In genomic region chr12:62955678-62956077, GRCh38 we compare ENCODE assay signal across 25 cellular contexts. TPM values are rescaled to one million over a fixed set of nuclear protein-coding genes. Genes with fewer than 3 reads are reported as not detected.
DNase-seq lines count a peak whose midpoint lies in the region; ATAC-seq, FAIRE-seq and TF ChIP-seq lines count a peak whose summit lies in the region.
"Had no signal": no experiment of that assay in that cellular context is flagged by ENCODE, and none has a peak within 500 bp of the region (broad histone marks: within the 10 kb centered on the region; RNA-seq: fewer than 3 reads in every experiment).

No MANE protein-coding gene starts in this region.

- ATAC-seq in HepG2 (peak; percentile 86), right lobe of liver (no peak)
- ATAC-seq: HCT116 had no signal

- H4K20me1 ChIP-seq in HepG2 (ENCODE audit: insufficient read depth, low read length) = no peaks in the 10 kb centered on the region

- peak overlapping the region; percentile 74 for H2AK5ac ChIP-seq in trophoblast cell (ENCODE audit: low read length)

- H2BK12ac ChIP-seq in trophoblast cell (ENCODE audit: low read length) = no peak overlapping the region

- no peaks in the 10 kb centered on the region for H3K79me2 ChIP-seq in HepG2 (ENCODE audit: insufficient read depth, low read length)
- no peaks in the 10 kb centered on the region for H3K79me2 ChIP-seq in trophoblast cell (ENCODE audit: control insufficient read depth, insufficient read depth, low read length, poor library complexity)

- peak overlapping the region; percentile 40 for H3K27ac ChIP-seq in HepG2 (ENCODE audit: extremely low read length, insufficient read depth, low read length)
- no peak overlapping the region for H3K27ac ChIP-seq in right lobe of liver
- H3K27ac ChIP-seq in trophoblast cell (ENCODE audit: low read depth, low read length) = no peak overlapping the region

- no peak overlapping the region for H4K91ac ChIP-seq in trophoblast cell (ENCODE audit: low read depth, low read length)

- TF ChIP-seq POLR2A in HepG2 (IDR thresholded peaks at IDR 0.05; ENCODE audit: insufficient read depth in 1 of 2, low read depth in 2 of 2, low read length in 2 of 2) = no peak
- TF ChIP-seq POLR2A in right lobe of liver (IDR thresholded peaks at IDR 0.05) = no peak

- peak; percentile 12 for DNase-seq in HepG2 (ENCODE audit: low spot score)
- no peak for DNase-seq in right lobe of liver
- DNase-seq in endothelial cell (ENCODE audit: low spot score) = no peak
- DNase-seq in trophoblast cell = no peak
- no peak for DNase-seq in NCI-H446 (lab: John Stamatoyannopoulos, UW)
- DNase-seq in OCI-M2 (lab: John Stamatoyannopoulos, UW; ENCODE audit: unreplicated experiment) = no peak
- no peak for DNase-seq in NK-92 (lab: John Stamatoyannopoulos, UW; ENCODE audit: unreplicated experiment)
- DNase-seq: CD4-positive, CD25-positive, alpha-beta regulatory T cell; DMS153; DND-41; Kasumi-1; MV-4-11; NCI-H1105; NCI-H1436 treated with DMSO at 0.1 percent for 48 hours; NCI-H187 treated with DMSO at 0.1 percent for 48 hours; NCI-H2171 treated with DMSO at 0.1 percent for 48 hours; NCI-H345; NCI-H526; NCI-H82; OCI-M1; SK-N-SH; SW 1271 had no signal

- H2BK5ac ChIP-seq in trophoblast cell (ENCODE audit: low read depth, low read length, poor library complexity) = no peak overlapping the region

- H3K18ac ChIP-seq in trophoblast cell (ENCODE audit: low read length) = no peak overlapping the region

- no peak overlapping the region for H4K8ac ChIP-seq in trophoblast cell (ENCODE audit: low read depth, low read length)

- POLR2A ChIA-PET in HepG2 (lab: Yijun Ruan, JAX) = interaction anchor here (1.3 kb wide), 1 partner anchor 22 kb away, joined by 3 read pairs; no protein-coding TSS in a partner anchor

- H3K4me3 Mint-ChIP-seq in endothelial cell (ENCODE audit: unreplicated experiment) = peak overlapping the region; percentile 15
- H3K4me3 Mint-ChIP-seq: CD4-positive, CD25-positive, alpha-beta regulatory T cell; IgD-negative memory B cell had no signal

- H3K9ac ChIP-seq in HepG2 (ENCODE audit: insufficient read depth, low read depth, low read length) (no peak overlapping the region), trophoblast cell (ENCODE audit: low read length) (no peak overlapping the region)
- H3K9ac ChIP-seq: SK-N-SH had no signal

- no peaks in the 10 kb centered on the region for H3K27me3 Mint-ChIP-seq in endothelial cell (ENCODE audit: unreplicated experiment)

- peaks cover 13% of the 10 kb centered on the region for H3K4me1 Mint-ChIP-seq in endothelial cell (ENCODE audit: unreplicated experiment)
- H3K4me1 Mint-ChIP-seq: CD4-positive, CD25-positive, alpha-beta regulatory T cell; IgD-negative memory B cell had no signal

- no peak overlapping the region for H3K4me3 ChIP-seq in HepG2 (replicated peaks in 1 of 3; ENCODE audit: insufficient read depth in 1 of 3, low read depth in 2 of 3, low read length in 3 of 3)
- no peak overlapping the region for H3K4me3 ChIP-seq in right lobe of liver
- no peak overlapping the region for H3K4me3 ChIP-seq in trophoblast cell (ENCODE audit: low read depth, low read length)

- no peak overlapping the region for H3K14ac ChIP-seq in trophoblast cell (ENCODE audit: low read length)

- TF ChIP-seq RAD21 in HepG2 (CRISPR knock-in tag; IDR thresholded peaks at IDR 0.05) = no peak

- H2BK120ac ChIP-seq in trophoblast cell (ENCODE audit: insufficient read depth, low read length, poor library complexity) = no peak overlapping the region

- H3K4me2 ChIP-seq in HepG2 (ENCODE audit: low read depth, low read length) (peak overlapping the region; percentile 40), trophoblast cell (ENCODE audit: low read length) (no peak overlapping the region)
- H3K4me2 ChIP-seq: SK-N-SH had no signal

- peak; percentile 50 for FAIRE-seq in HepG2 (lab: Jason Lieb, UNC)
- FAIRE-seq: RCC 7860 had no signal

- no peak overlapping the region for H3K4ac ChIP-seq in trophoblast cell (ENCODE audit: low read depth, low read length)

- CTCF ChIA-PET in HepG2 (lab: Yijun Ruan, JAX; ENCODE audit: low intra/inter-chr PET ratio, low total read pairs) = no interaction called here

- in situ Hi-C loops in HepG2 (cut with HindIII; ENCODE audit: extremely low pct_ligation_motif_present, low pct_unique_long_range_greater_than_20kb) = no loop called here

- no peaks in the 10 kb centered on the region for H3K27me3 ChIP-seq in HepG2 (ENCODE audit: control insufficient read depth in 1 of 2, insufficient read depth in 2 of 2, low read length in 2 of 2)
- H3K27me3 ChIP-seq in right lobe of liver = no peaks in the 10 kb centered on the region
- no peaks in the 10 kb centered on the region for H3K27me3 ChIP-seq in trophoblast cell (ENCODE audit: insufficient read depth, low read length)

- H2AFZ ChIP-seq in HepG2 (ENCODE audit: low read length) (peak overlapping the region; percentile 49), trophoblast cell (ENCODE audit: insufficient read depth, low read length, poor library complexity) (no peak overlapping the region)

- H3K36me3 Mint-ChIP-seq in endothelial cell (ENCODE audit: low read depth, unreplicated experiment) = no peaks in the 10 kb centered on the region
- H3K36me3 Mint-ChIP-seq: CD4-positive, CD25-positive, alpha-beta regulatory T cell; IgD-negative memory B cell had no signal

- intact Hi-C loops in HepG2 (cut with micrococcal nuclease; ENCODE audit: unreplicated experiment) (no loop called here), right lobe of liver (cut with DNase I) (no loop called here)

- H3K79me1 ChIP-seq in trophoblast cell (ENCODE audit: low read length) = no peaks in the 10 kb centered on the region

- peak overlapping the region; percentile 74 for H3K23ac ChIP-seq in trophoblast cell (ENCODE audit: low read length)

- H3K4me1 ChIP-seq in HepG2 (ENCODE audit: insufficient read depth, low read length) (peaks cover 47% of the 10 kb centered on the region), right lobe of liver (peaks cover 0 to 16% (median 4%) of the 10 kb centered on the region in 4 donors), trophoblast cell (ENCODE audit: control insufficient read depth in 1 of 2, insufficient read depth in 2 of 2, low read length in 2 of 2) (no peaks in the 10 kb centered on the region)

- no peak overlapping the region for H3K27ac Mint-ChIP-seq in endothelial cell (ENCODE audit: unreplicated experiment)
- H3K27ac Mint-ChIP-seq: CD4-positive, CD25-positive, alpha-beta regulatory T cell; IgD-negative memory B cell had no signal

- no peak for TF ChIP-seq CTCF in HepG2 (CRISPR knock-in tag; IDR thresholded peaks at IDR 0.05)
- TF ChIP-seq CTCF in right lobe of liver (IDR thresholded peaks at IDR 0.05) = no peak
- no peak for TF ChIP-seq CTCF in endothelial cell (IDR thresholded peaks at IDR 0.05; ENCODE audit: unreplicated experiment)

- H3K9me3 ChIP-seq in HepG2 (ENCODE audit: low read length) = no peaks in the 10 kb centered on the region
- no peaks in the 10 kb centered on the region for H3K9me3 ChIP-seq in right lobe of liver
- peaks cover 2% of the 10 kb centered on the region for H3K9me3 ChIP-seq in trophoblast cell (ENCODE audit: insufficient read depth, low read depth, low read length)
- H3K9me3 ChIP-seq: SK-N-SH had no signal

- BruUV-seq in HepG2 (replicated peaks; lab: Mats Ljungman, UMichigan) = no TSS peak

- H3K36me3 ChIP-seq in HepG2 (replicated peaks in 1 of 2; ENCODE audit: control insufficient read depth in 1 of 2, insufficient read depth in 2 of 2, low read length in 2 of 2) (no peaks in the 10 kb centered on the region), right lobe of liver (no peaks in the 10 kb centered on the region), trophoblast cell (ENCODE audit: control insufficient read depth in 1 of 2, insufficient read depth in 2 of 2, low read length in 2 of 2) (no peaks in the 10 kb centered on the region)

- no peak overlapping the region for H4K12ac ChIP-seq in trophoblast cell (ENCODE audit: low read depth, low read length)

- TF ChIP-seq EP300 in HepG2 (IDR thresholded peaks at IDR 0.05; ENCODE audit: low read depth in 2 of 2, low read length in 2 of 2) (no peak), HepG2 (CRISPR knock-in tag; IDR thresholded peaks at IDR 0.05; ENCODE audit: borderline replicate concordance) (no peak)

- H3K9me3 Mint-ChIP-seq in endothelial cell (ENCODE audit: unreplicated experiment) = no peaks in the 10 kb centered on the region

- WGBS in HepG2 (ENCODE audit: low lambda C conversion rate) = 60% methylated on average over 1 of the region's 3 CpGs
- WGBS in right lobe of liver (ENCODE audit: insufficient coverage, low coverage, low lambda C conversion rate, missing lambda C conversion rate) = no CpG with 5 or more reads among the region's 3 CpGs
- WGBS in trophoblast cell (ENCODE audit: extremely low coverage, insufficient coverage, insufficient read length) = no CpG with 5 or more reads among the region's 3 CpGs

RNA-seq across cellular contexts. Expression of gene PPM1H, which starts 20.7 kb away (rescaled TPM):
- total RNA-seq in HepG2 (2016; rRNA removed; fragmentation: Illumina TruSeq; extraction: Trizol) (38.1 and 42.0 TPM in 2 replicates), right lobe of liver (1 to 10 TPM; 3.8 to 9.2 (median 6.5) TPM), endothelial cell (ENCODE audit: unreplicated experiment) (71.8 TPM)
- 3.3 and 5.2 TPM in 2 replicates for total RNA-seq in HepG2 (2016; cell fraction: cytosol; rRNA removed; fragmentation: Illumina TruSeq; extraction: Trizol; ENCODE audit: low read depth)
- 35.2 and 37.3 TPM in 2 replicates for total RNA-seq in HepG2 (2016; cell fraction: insoluble cytoplasmic fraction; rRNA removed; fragmentation: Illumina TruSeq; extraction: Trizol)
- total RNA-seq in HepG2 (2016; cell fraction: membrane; rRNA removed; fragmentation: Illumina TruSeq; extraction: Trizol) = 19.9 and 22.6 TPM in 2 replicates
- 29.6 and 34.5 TPM in 2 replicates for total RNA-seq in HepG2 (2016; cell fraction: nucleus; rRNA removed; fragmentation: Illumina TruSeq; extraction: Trizol)
- polyA plus RNA-seq in HepG2 (2011; rRNA removed) = 16.9 and 29.1 TPM in 2 replicates
- polyA plus RNA-seq in HepG2 (2011; cell fraction: cytosol; rRNA removed) = 19.3 and 19.9 TPM in 2 replicates
- 19.8 and 26.0 TPM in 2 replicates for polyA plus RNA-seq in HepG2 (2011; cell fraction: nucleus; rRNA removed)
- polyA plus RNA-seq in HepG2 (2012) = 9.9 and 26.1 TPM in 2 replicates
- 1.6 and 1.8 TPM in 2 replicates for polyA plus RNA-seq in HepG2 (2016; cell fraction: cytosol; fragmentation: Illumina TruSeq; extraction: Trizol; ENCODE audit: low read depth)
- polyA plus RNA-seq in HepG2 (2016; cell fraction: insoluble cytoplasmic fraction; fragmentation: Illumina TruSeq; extraction: Trizol; ENCODE audit: low read depth) = 32.1 and 32.9 TPM in 2 replicates
- 8.9 and 10.6 TPM in 2 replicates for polyA plus RNA-seq in HepG2 (2016; cell fraction: membrane; fragmentation: Illumina TruSeq; extraction: Trizol; ENCODE audit: low read depth)
- polyA plus RNA-seq in HepG2 (2016; cell fraction: nucleus; fragmentation: Illumina TruSeq; extraction: Trizol; ENCODE audit: insufficient read depth, low read depth) = 24.8 and 26.5 TPM in 2 replicates
- 8.3 and 68.0 TPM in 2 replicates for polyA minus RNA-seq in HepG2 (2011; rRNA and poly(A)+ RNA removed; ENCODE audit: low replicate concordance)
- 32.6 and 42.5 TPM in 2 replicates for polyA minus RNA-seq in HepG2 (2011; cell fraction: cytosol; rRNA and poly(A)+ RNA removed)
- polyA minus RNA-seq in HepG2 (2011; cell fraction: nucleus; rRNA and poly(A)+ RNA removed) = 39.3 and 42.1 TPM in 2 replicates
- polyA plus RNA-seq in trophoblast cell (2013) = 7.7 TPM in 2 replicates
- polyA plus RNA-seq: IgD-negative memory B cell had no signal
